ENCODE assay signal across 11 cellular contexts in the genomic region with DNA sequence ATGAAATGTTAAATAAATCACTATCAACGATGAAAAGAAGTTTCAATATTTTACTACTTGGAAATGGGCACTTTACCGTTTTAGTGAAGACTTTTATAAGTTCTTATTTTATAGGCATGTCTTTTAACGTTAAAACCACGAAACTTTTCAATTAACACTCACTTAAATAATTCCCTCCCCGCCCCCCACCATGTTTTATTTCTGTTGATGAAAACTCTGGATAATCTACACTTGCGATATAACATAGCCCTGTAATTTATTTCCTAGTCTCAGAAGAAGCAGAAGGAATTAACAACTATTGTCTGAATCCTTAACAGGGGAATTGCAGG. TPM values are rescaled to one million over a fixed set of nuclear protein-coding genes. Genes with fewer than 3 reads are reported as not detected.
DNase-seq lines count a peak whose midpoint lies in the region; ATAC-seq and TF ChIP-seq lines count a peak whose summit lies in the region.
"Had no signal": no experiment of that assay in that cellular context is flagged by ENCODE, and none has a peak within 500 bp of the region (broad histone marks: within the 10 kb centered on the region; RNA-seq: fewer than 3 reads in every experiment).

No MANE protein-coding gene starts in this region.

- TF ChIP-seq CTCF in heart right ventricle (IDR thresholded peaks at IDR 0.05) (no peak), colonic mucosa (IDR thresholded peaks at IDR 0.05) (no peak), upper lobe of left lung (IDR thresholded peaks at IDR 0.05) (no peak)

- ATAC-seq in heart right ventricle (no peak), left ventricle myocardium superior (no peak), upper lobe of left lung (ENCODE audit: low FRiP score in 2 of 2) (no peak), GM19023 (IDR thresholded peaks at IDR 0.05; ENCODE audit: unreplicated experiment) (no peak)
- ATAC-seq: HCT116 had no signal

- intact Hi-C loops in heart right ventricle (cut with DNase I) (loop anchor here in 1 of 10 donors (1.0 kb wide), 1 partner anchor 44 kb away; no protein-coding TSS in a partner anchor), left ventricle myocardium superior (cut with micrococcal nuclease) (no loop called here), colonic mucosa (cut with DNase I) (no loop called here)

- H3K9ac ChIP-seq in colonic mucosa (ENCODE audit: low read depth in 2 of 2, low read length in 2 of 2) = no peak overlapping the region

- WGBS in heart right ventricle, 2 donors = 33 to 47% methylated on average over 6 of the region's 6 CpGs
- 43 to 52% methylated on average over 6 of the region's 6 CpGs for WGBS in upper lobe of left lung, 2 donors

- H3K4me3 ChIP-seq in heart right ventricle (peak overlapping the region in 9 of 10 donors; percentile 33 to 75 (median 61)), colonic mucosa (peak overlapping the region; percentile 53), muscle layer of duodenum (ENCODE audit: low read depth in 1 of 2, low read length in 2 of 2) (peak overlapping the region; percentile 63 to 72), upper lobe of left lung (peak overlapping the region in 3 of 4 donors; percentile 45 to 55 (median 50))

- H3K4me1 ChIP-seq in heart right ventricle (peaks cover 0 to 7% (median 0%) of the 10 kb centered on the region in 9 donors), colonic mucosa (no peaks in the 10 kb centered on the region), muscle layer of duodenum (ENCODE audit: control insufficient read depth in 1 of 2, insufficient read depth in 2 of 2, low read length in 2 of 2) (no peaks in the 10 kb centered on the region), upper lobe of left lung (peaks cover 0 to 4% (median 2%) of the 10 kb centered on the region in 4 donors)

- DNase-seq in heart right ventricle = no peak
- DNase-seq in left ventricle myocardium superior = no peak
- no peak for DNase-seq in colonic mucosa
- DNase-seq in upper lobe of left lung = no peak
- DNase-seq in NCI-H1694 treated with DMSO at 0.1 percent for 48 hours (lab: John Stamatoyannopoulos, UW) = no peak
- no peak for DNase-seq in NCI-H2029 treated with DMSO at 0.1 percent for 48 hours (lab: John Stamatoyannopoulos, UW)
- DNase-seq: DND-41, NCI-H2081 treated with DMSO at 0.1 percent for 48 hours had no signal

- no peak for TF ChIP-seq POLR2A in upper lobe of left lung (IDR thresholded peaks at IDR 0.05)

- H3K27ac ChIP-seq in heart right ventricle (peak overlapping the region in 5 of 10 donors; percentile 44 to 66 (median 61)), colonic mucosa (no peak overlapping the region), muscle layer of duodenum (ENCODE audit: low read length) (no peak overlapping the region), upper lobe of left lung (no peak overlapping the region)

- peaks cover 0 to 11% (median 0%) of the 10 kb centered on the region in 9 donors for H3K36me3 ChIP-seq in heart right ventricle
- no peaks in the 10 kb centered on the region for H3K36me3 ChIP-seq in colonic mucosa
- peaks cover 0 to 2% of the 10 kb centered on the region in 2 donors for H3K36me3 ChIP-seq in muscle layer of duodenum (ENCODE audit: control insufficient read depth in 1 of 2, insufficient read depth in 2 of 2, low read length in 2 of 2)
- H3K36me3 ChIP-seq in upper lobe of left lung = no peaks in the 10 kb centered on the region

- H3K27me3 ChIP-seq in heart right ventricle (peaks cover 0 to 9% (median 0%) of the 10 kb centered on the region in 7 donors), colonic mucosa (no peaks in the 10 kb centered on the region), muscle layer of duodenum (ENCODE audit: low read depth, low read length) (no peaks in the 10 kb centered on the region), upper lobe of left lung (no peaks in the 10 kb centered on the region)

- no peak for TF ChIP-seq EP300 in upper lobe of left lung (IDR thresholded peaks at IDR 0.05)

- peaks cover 0 to 59% (median 3%) of the 10 kb centered on the region in 11 donors for H3K9me3 ChIP-seq in heart right ventricle
- H3K9me3 ChIP-seq in colonic mucosa = no peaks in the 10 kb centered on the region
- H3K9me3 ChIP-seq in muscle layer of duodenum (ENCODE audit: control insufficient read depth in 1 of 2, low read length in 2 of 2) = peaks cover 7 to 20% of the 10 kb centered on the region in 2 donors
- H3K9me3 ChIP-seq in upper lobe of left lung = peaks cover 0 to 28% (median 14%) of the 10 kb centered on the region in 4 donors

RNA-seq across cellular contexts. Expression of a gene that starts 0.3 kb away (rescaled TPM):
- total RNA-seq in heart right ventricle (1 to 10 TPM; 3.3 to 5.0 (median 3.8) TPM), left ventricle myocardium superior (5.5 TPM), colonic mucosa (1 to 10 TPM; 1.4 to 1.9 TPM), upper lobe of left lung (1 to 10 TPM in 4 of 6 donors, under 1 TPM in 1, not detected in 1; 0.61 to 3.8 (median 1.3) TPM)
- polyA plus RNA-seq in heart right ventricle = 1 to 10 TPM; 2.0 to 4.5 TPM

RNA-seq across cellular contexts. Expression of a gene that starts 45.3 kb away (rescaled TPM):
- total RNA-seq in heart right ventricle (1 to 10 TPM; 2.6 to 6.4 (median 5.0) TPM), left ventricle myocardium superior (5.4 TPM), colonic mucosa (1 to 10 TPM; 3.0 to 4.4 TPM), upper lobe of left lung (1 to 10 TPM in 5 of 6 donors, under 1 TPM in 1; 0.44 to 6.3 (median 4.0) TPM)
- polyA plus RNA-seq in heart right ventricle = 1 to 10 TPM; 1.5 to 1.6 TPM

RNA-seq across cellular contexts. Expression of a gene that starts 46.5 kb away (rescaled TPM):
- total RNA-seq in heart right ventricle (10 to 100 TPM in 1 of 10 donors, 1 to 10 TPM in 9; 5.4 to 11.4 (median 6.9) TPM), left ventricle myocardium superior (6.7 TPM), colonic mucosa (1 to 10 TPM; 1.2 to 2.2 TPM), upper lobe of left lung (1 to 10 TPM; 1.4 to 2.2 (median 1.8) TPM)
- polyA plus RNA-seq in heart right ventricle = 1 to 10 TPM; 2.4 to 2.6 TPM
